ENCODE assay signal across 22 cellular contexts in genomic region chr6:125073071-125073470, GRCh38.
"Had no signal": no experiment of that assay in that cellular context is flagged by ENCODE, and none has a peak within 500 bp of the region (broad histone marks: within the 10 kb centered on the region; RNA-seq: fewer than 3 reads in every experiment).

No MANE protein-coding gene starts in this region.

- H3K9me3 ChIP-seq: heart left ventricle, pancreas, prostate gland, stomach, thoracic aorta, transverse colon had no signal

- H3K9ac ChIP-seq: neural progenitor cell had no signal

- H3K4me2 ChIP-seq: neural progenitor cell had no signal

- H3K4me1 ChIP-seq: neural progenitor cell, pancreas, prostate gland, stomach, transverse colon had no signal

- FAIRE-seq: endometrium, frontal cortex, pancreas had no signal

- DNase-seq: cortex of kidney; effector memory CD4-positive, alpha-beta T cell; heart left ventricle; hippocampal formation; kidney glomerular epithelial cell; occipital lobe; pancreas; retina; stimulated activated CD4-positive, alpha-beta T cell treated with anti-CD3 and anti-CD28 coated beads, Interleukin-12 subunit alpha, Interleukin-12 subunit beta, amount 100 ng/mL, for 4 hours; stimulated activated naive CD4-positive, alpha-beta T cell; stomach; substantia nigra; transverse colon had no signal

- H3K4me3 ChIP-seq: heart left ventricle, neural progenitor cell, pancreas, prostate gland, skin epidermis, stomach, thoracic aorta, transverse colon had no signal

- H3K36me3 ChIP-seq: neural progenitor cell, pancreas, prostate gland, transverse colon had no signal

- ATAC-seq: esophagus mucosa; heart left ventricle; natural killer cell treated with Interleukin-12 subunit alpha and Interleukin-12 subunit beta and Interleukin-15 and Interleukin-18, amount 100 ng/mL, for 72 hours; pancreas; sciatic nerve had no signal

- H3K27me3 ChIP-seq: heart left ventricle, neural progenitor cell, pancreas, stomach, transverse colon had no signal

- H3K27ac ChIP-seq: heart left ventricle, neural progenitor cell, pancreas, prostate gland, skin epidermis, stomach, thoracic aorta, transverse colon had no signal

- H2AFZ ChIP-seq: neural progenitor cell had no signal
